In genomic region chr1:151254217-151255213, GRCh38 we compare ENCODE assay signal across 1 cellular context.
TF ChIP-seq lines count a peak whose summit lies in the region.

TSS of gene PSMD4 (plus strand) at chr1:151254734. CDS start at chr1:151254783, 49 bp downstream.

TF ChIP-seq in HepG2, 621 proteins besides CTCF, POLR2A, EP300 and RAD21 (continued from another document and continues in another):
- TF ChIP-seq MAX (IDR thresholded peaks at IDR 0.05): peak; percentile 72
- TF ChIP-seq KLF6 (CRISPR knock-in tag; IDR thresholded peaks at IDR 0.05): 0 out of 2 replicates have a peak, but pooled peaks have one; percentile 27
- TF ChIP-seq ZNF609 (CRISPR knock-in tag; IDR thresholded peaks at IDR 0.05; ENCODE audit: borderline replicate concordance): no peak
- 0 out of 2 replicates have a peak, but pooled peaks have one; percentile 21 for TF ChIP-seq PRDM15 (CRISPR knock-in tag; IDR thresholded peaks at IDR 0.05)
- peak; percentile 52; the same call in 1 of the 2 replicates for TF ChIP-seq FOXA3 (CRISPR knock-in tag; IDR thresholded peaks at IDR 0.05)
- 0 out of 2 replicates have a peak, but pooled peaks have one; percentile 21 for TF ChIP-seq FOXK2 (IDR thresholded peaks at IDR 0.05)
- TF ChIP-seq ZNF598 (CRISPR knock-in tag; IDR thresholded peaks at IDR 0.05; ENCODE audit: borderline replicate concordance): peak; percentile 93; the same call in 1 of the 2 replicates
- TF ChIP-seq TRAFD1 (CRISPR knock-in tag; IDR thresholded peaks at IDR 0.05; ENCODE audit: borderline replicate concordance): no peak
- TF ChIP-seq TBX3 (IDR thresholded peaks at IDR 0.05; ENCODE audit: borderline replicate concordance): peak; percentile 50; the same call in 1 of the 2 replicates
- peak; percentile 77; the same call in 1 of the 2 replicates for TF ChIP-seq SIN3B (IDR thresholded peaks at IDR 0.05; ENCODE audit: low read length)
- no peak for TF ChIP-seq FOXO1 (CRISPR knock-in tag; IDR thresholded peaks at IDR 0.05)
- TF ChIP-seq TAF1 (CRISPR knock-in tag; IDR thresholded peaks at IDR 0.05): peak; percentile 85
- TF ChIP-seq ZNF713 (CRISPR knock-in tag; IDR thresholded peaks at IDR 0.05): no peak
- 0 out of 2 replicates have a peak, but pooled peaks have one; percentile 52 for TF ChIP-seq ZNF747 (CRISPR knock-in tag; IDR thresholded peaks at IDR 0.05; ENCODE audit: borderline replicate concordance)
- TF ChIP-seq SP2 (CRISPR knock-in tag; IDR thresholded peaks at IDR 0.05): peak; percentile 61; the same call in 1 of the 2 replicates
- no peak for TF ChIP-seq ZNF256 (CRISPR knock-in tag; conservative IDR thresholded peaks at IDR 0.05)
- TF ChIP-seq GABPA (IDR thresholded peaks at IDR 0.05; ENCODE audit: low read depth, low read length): peak; percentile 76
- peak; percentile 95 for TF ChIP-seq GABPA (CRISPR knock-in tag; IDR thresholded peaks at IDR 0.05; ENCODE audit: low read depth)
- TF ChIP-seq ZSCAN21 (CRISPR knock-in tag; IDR thresholded peaks at IDR 0.05; ENCODE audit: borderline replicate concordance): no peak
- no peak for TF ChIP-seq MTF1 (CRISPR knock-in tag; IDR thresholded peaks at IDR 0.05)
- TF ChIP-seq KDM2A (CRISPR knock-in tag; IDR thresholded peaks at IDR 0.05; ENCODE audit: borderline replicate concordance, low read depth): peak; percentile 58
- TF ChIP-seq KMT2B (CRISPR knock-in tag; IDR thresholded peaks at IDR 0.05): peak; percentile 62; the same call in 1 of the 2 replicates
- TF ChIP-seq HCFC1 (IDR thresholded peaks at IDR 0.05; ENCODE audit: low read depth, low read length): peak; percentile 79
- TF ChIP-seq ZNF12 (CRISPR knock-in tag; IDR thresholded peaks at IDR 0.05): no peak
- TF ChIP-seq GFI1 (CRISPR knock-in tag; IDR thresholded peaks at IDR 0.05; ENCODE audit: borderline replicate concordance): peak; percentile 54; the same call in 1 of the 2 replicates
- TF ChIP-seq AHDC1 (CRISPR knock-in tag; IDR thresholded peaks at IDR 0.05; ENCODE audit: borderline replicate concordance): no peak
- peak; percentile 18; the same call in 1 of the 2 replicates for TF ChIP-seq ZNF777 (CRISPR knock-in tag; IDR thresholded peaks at IDR 0.05)
- peak; percentile 65; the same call in 1 of the 2 replicates for TF ChIP-seq RXRB (CRISPR knock-in tag; IDR thresholded peaks at IDR 0.05; ENCODE audit: borderline replicate concordance)
- TF ChIP-seq EZH2 (conservative IDR thresholded peaks at IDR 0.05; ENCODE audit: low read depth, low read length): no peak
- peak; percentile 97 for TF ChIP-seq NFYB (CRISPR knock-in tag; IDR thresholded peaks at IDR 0.05)
- peak; percentile 68; the same call in 1 of the 2 replicates for TF ChIP-seq ZNF547 (CRISPR knock-in tag; IDR thresholded peaks at IDR 0.05)
